13 cellular contexts compared by ENCODE assay signal in genomic region chr6:143805832-143806281, GRCh38. TPM values are rescaled to one million over a fixed set of nuclear protein-coding genes. Genes with fewer than 3 reads are reported as not detected.
A peak's percentile ranks its signal among the peaks of the same experiment; 100 is the strongest.
DNase-seq lines count a peak whose midpoint lies in the region; ATAC-seq and TF ChIP-seq lines count a peak whose summit lies in the region.
"Had no signal": no experiment of that assay in that cellular context is flagged by ENCODE, and none has a peak within 500 bp of the region (broad histone marks: within the 10 kb centered on the region; RNA-seq: fewer than 3 reads in every experiment).

No MANE protein-coding gene starts in this region.

- peak overlapping the region; percentile 60 for H3K27ac ChIP-seq in HL-60 (replicated peaks)

- H3K9me3 Mint-ChIP-seq in activated T-helper 2 cell treated with anti-CD3 and anti-CD28 coated beads, Interferon-gamma antibody, Interleukin-2, Interleukin-4, amounts not matched to agents 10 μg/mL and 5 μg/mL and 100 μg/mL, durations not matched to agents 14 hours and 24 hours and 36 hours: peaks cover 16% of the 10 kb centered on the region
- H3K9me3 Mint-ChIP-seq: memory B cell had no signal

- peak overlapping the region; percentile 84 for H3K27ac Mint-ChIP-seq in activated T-helper 2 cell treated with anti-CD3 and anti-CD28 coated beads, Interferon-gamma antibody, Interleukin-2, Interleukin-4, amounts not matched to agents 10 μg/mL and 5 μg/mL and 100 μg/mL, durations not matched to agents 14 hours and 24 hours and 36 hours
- H3K27ac Mint-ChIP-seq: memory B cell had no signal

- H3K4me3 Mint-ChIP-seq in activated T-helper 2 cell treated with anti-CD3 and anti-CD28 coated beads, Interferon-gamma antibody, Interleukin-2, Interleukin-4, amounts not matched to agents 10 μg/mL and 5 μg/mL and 100 μg/mL, durations not matched to agents 14 hours and 24 hours and 36 hours (ENCODE audit: low read depth): no peak overlapping the region
- H3K4me3 Mint-ChIP-seq: memory B cell had no signal

- ATAC-seq in GM21737 (IDR thresholded peaks at IDR 0.05; ENCODE audit: unreplicated experiment): no peak

- peaks cover 50% of the 10 kb centered on the region for H3K4me1 Mint-ChIP-seq in activated T-helper 2 cell treated with anti-CD3 and anti-CD28 coated beads, Interferon-gamma antibody, Interleukin-2, Interleukin-4, amounts not matched to agents 10 μg/mL and 5 μg/mL and 100 μg/mL, durations not matched to agents 14 hours and 24 hours and 36 hours (ENCODE audit: low read depth)
- H3K4me1 Mint-ChIP-seq: memory B cell had no signal

- TF ChIP-seq CTCF in AG09309 (IDR thresholded peaks at IDR 0.05; ENCODE audit: control insufficient read depth, insufficient read depth, low read depth, low read length, missing control alignments) (no peak), HL-60 (IDR thresholded peaks at IDR 0.05; ENCODE audit: insufficient read depth, low read length) (no peak)

- H3K27me3 Mint-ChIP-seq in activated T-helper 2 cell treated with anti-CD3 and anti-CD28 coated beads, Interferon-gamma antibody, Interleukin-2, Interleukin-4, amounts not matched to agents 10 μg/mL and 5 μg/mL and 100 μg/mL, durations not matched to agents 14 hours and 24 hours and 36 hours (ENCODE audit: low read depth): no peaks in the 10 kb centered on the region
- H3K27me3 Mint-ChIP-seq: CD4-positive, CD25-positive, alpha-beta regulatory T cell; memory B cell had no signal

- H3K27me3 ChIP-seq in HL-60 (ENCODE audit: insufficient read depth, poor library complexity, severe bottlenecking): no peaks in the 10 kb centered on the region

- peak; percentile 70 for DNase-seq in AG09309 (ENCODE audit: low read depth)
- peak in 1 of 2 experiments; percentile 42 for DNase-seq in HL-60 (ENCODE audit: low read depth in 1 of 2, low spot score in 1 of 2)
- DNase-seq in activated T-helper 2 cell treated with anti-CD3 and anti-CD28 coated beads, Interferon-gamma antibody, Interleukin-2, Interleukin-4, amounts not matched to agents 10 μg/mL and 5 μg/mL and 100 μg/mL, durations not matched to agents 14 hours and 24 hours and 36 hours (ENCODE audit: low spot score): no peak
- DNase-seq in iris pigment epithelial cell (ENCODE audit: low read depth): peak; percentile 91
- DNase-seq in RKO (ENCODE audit: low spot score): no peak
- DNase-seq in KG1 (lab: John Stamatoyannopoulos, UW): no peak
- no peak for DNase-seq in H4 (ENCODE audit: low spot score)
- DNase-seq: NCI-H2029 had no signal

- H3K4me3 ChIP-seq in AG09309 (ENCODE audit: control insufficient read depth, low read depth, low read length) (no peak overlapping the region), HL-60 (replicated peaks; ENCODE audit: insufficient read depth, low read length) (no peak overlapping the region)

- intact Hi-C loops in activated T-helper 2 cell treated with anti-CD3 and anti-CD28 coated beads, Interferon-gamma antibody, Interleukin-2, Interleukin-4, amounts not matched to agents 10 μg/mL and 5 μg/mL and 100 μg/mL, durations not matched to agents 14 hours and 24 hours and 36 hours (cut with micrococcal nuclease): loop anchor here (1.0 to 10.0 kb wide), 9 partner anchors 37 to 891 kb away; partner anchors contain the start of genes HIVEP2, LTV1 and SF3B5

- H3K36me3 Mint-ChIP-seq in activated T-helper 2 cell treated with anti-CD3 and anti-CD28 coated beads, Interferon-gamma antibody, Interleukin-2, Interleukin-4, amounts not matched to agents 10 μg/mL and 5 μg/mL and 100 μg/mL, durations not matched to agents 14 hours and 24 hours and 36 hours (ENCODE audit: low read depth): peaks cover 49% of the 10 kb centered on the region

RNA-seq across cellular contexts. Expression of gene LTV1, which starts 37.3 kb away (rescaled TPM):
- total RNA-seq in activated T-helper 2 cell treated with anti-CD3 and anti-CD28 coated beads, Interferon-gamma antibody, Interleukin-2, Interleukin-4, amounts not matched to agents 10 μg/mL and 5 μg/mL and 100 μg/mL, durations not matched to agents 14 hours and 24 hours and 36 hours: 41.2 and 44.7 TPM in 2 replicates
- total RNA-seq in H4 (2014; rRNA removed; shearing (Covaris generic)): 26.6 and 28.4 TPM in 2 replicates

RNA-seq across cellular contexts. Expression of gene ZC2HC1B, which starts 58.4 kb away (rescaled TPM):
- not detected in 2 replicates for total RNA-seq in activated T-helper 2 cell treated with anti-CD3 and anti-CD28 coated beads, Interferon-gamma antibody, Interleukin-2, Interleukin-4, amounts not matched to agents 10 μg/mL and 5 μg/mL and 100 μg/mL, durations not matched to agents 14 hours and 24 hours and 36 hours
- total RNA-seq in H4 (2014; rRNA removed; shearing (Covaris generic)): not detected in 2 replicates
- total RNA-seq: CD4-positive, CD25-positive, alpha-beta regulatory T cell; dermis microvascular lymphatic vessel endothelial cell; renal cortical epithelial cell had no signal

Comparison
In these comparisons a context has a peak if more than half of its experiments do, and no peak if none do; other contexts are left out.
1. DNase-seq: peak in AG09309 (single experiment) and iris pigment epithelial cell (single experiment); none in activated T-helper 2 cell treated with anti-CD3 and anti-CD28 coated beads, Interferon-gamma antibody, Interleukin-2, Interleukin-4, amounts not matched to agents 10 μg/mL and 5 μg/mL and 100 μg/mL, durations not matched to agents 14 hours and 24 hours and 36 hours (single experiment), RKO (single experiment), KG1 (single experiment) and H4 (single experiment).